Comparison of ENCODE assay signal across 9 cellular contexts in the genomic region with DNA sequence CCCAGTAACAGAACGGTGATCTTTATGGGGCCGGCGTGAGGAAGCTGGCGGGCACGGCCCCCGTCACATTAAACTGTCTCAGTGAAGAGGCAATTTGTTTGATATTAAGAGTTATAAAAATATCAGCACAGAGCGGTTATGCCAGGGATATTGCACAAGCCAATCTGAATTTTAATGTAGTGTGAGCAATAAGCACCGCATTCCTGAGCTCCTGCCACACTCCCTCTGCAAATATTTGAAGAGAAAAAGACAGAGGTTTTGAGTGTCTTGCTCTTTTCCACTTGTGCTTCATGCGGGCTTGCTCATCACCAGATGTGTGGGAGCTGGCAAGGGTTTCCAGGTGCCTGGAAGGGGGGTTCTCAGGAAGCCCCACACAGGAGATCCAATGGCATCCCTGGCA. TPM values are rescaled to one million over a fixed set of nuclear protein-coding genes. Genes with fewer than 3 reads are reported as not detected.
A peak's percentile ranks its signal among the peaks of the same experiment; 100 is the strongest.
DNase-seq lines count a peak whose midpoint lies in the region; ATAC-seq and TF ChIP-seq lines count a peak whose summit lies in the region.
"Not testable (repeated sequence)": the region's sequence is repeated elsewhere in the genome, so short reads cannot be mapped to it uniquely, and the experiment has no call there.
"Had no signal": no experiment of that assay in that cellular context is flagged by ENCODE, and none has a peak within 500 bp of the region (broad histone marks: within the 10 kb centered on the region; RNA-seq: fewer than 3 reads in every experiment).

No MANE protein-coding gene starts in this region.

- H3K27ac ChIP-seq in adrenal gland (peak overlapping the region in 4 of 5 donors; percentile 62 to 93 (median 76)), foreskin keratinocyte (peak overlapping the region; percentile 88), suprapubic skin (peak overlapping the region; percentile 81)

- CTCF ChIA-PET in AG04449 (lab: Yijun Ruan, JAX): interaction anchor here (1.1 kb wide), 1 partner anchor 80 kb away, joined by 3 read pairs; no protein-coding TSS in a partner anchor

- H3K4me3 ChIP-seq in AG04449 (ENCODE audit: low read depth, low read length); adrenal gland; epithelial cell of esophagus (ENCODE audit: low read length); mucosa of descending colon; suprapubic skin: not testable (repeated sequence)

- H3K36me3 ChIP-seq in adrenal gland (replicated peaks in 1 of 2); mucosa of descending colon (ENCODE audit: low read depth); suprapubic skin: not testable (repeated sequence)

- POLR2A ChIA-PET in AG04449 (lab: Yijun Ruan, JAX): interaction anchor here (0.7 kb wide), 1 partner anchor 45 kb away, joined by 3 read pairs; no protein-coding TSS in a partner anchor

- not testable (repeated sequence) for H3K27me3 ChIP-seq in adrenal gland, foreskin keratinocyte, suprapubic skin

- ATAC-seq in foreskin keratinocyte (peak; percentile 44), mucosa of descending colon (peak; percentile 45)

- 53 to 69% (median 59%) methylated on average over 9 of the region's 9 CpGs for WGBS in adrenal gland, 4 donors
- WGBS in suprapubic skin: 28% methylated on average over 9 of the region's 9 CpGs

- H3K9me3 ChIP-seq in adrenal gland (replicated peaks in 1 of 3); mucosa of descending colon; suprapubic skin: not testable (repeated sequence)

- TF ChIP-seq CTCF in AG04449 (IDR thresholded peaks at IDR 0.05; ENCODE audit: insufficient read depth, low read length, missing control alignments); adrenal gland (IDR thresholded peaks at IDR 0.05); epithelial cell of esophagus (IDR thresholded peaks at IDR 0.05; ENCODE audit: insufficient read depth, low read depth, low read length, missing control alignments); foreskin keratinocyte (conservative IDR thresholded peaks at IDR 0.05); mucosa of descending colon (IDR thresholded peaks at IDR 0.05); suprapubic skin (IDR thresholded peaks at IDR 0.05): not testable (repeated sequence)

- TF ChIP-seq POLR2A in adrenal gland (IDR thresholded peaks at IDR 0.05); suprapubic skin (IDR thresholded peaks at IDR 0.05): not testable (repeated sequence)

- intact Hi-C loops in adrenal gland (cut with DNase I); mucosa of descending colon (cut with DNase I, micrococcal nuclease): not testable (repeated sequence)

- peaks cover 21 to 37% of the 10 kb centered on the region in 2 donors for H3K4me1 ChIP-seq in adrenal gland (replicated peaks in 1 of 2)
- H3K4me1 ChIP-seq in foreskin keratinocyte: peaks cover 37% of the 10 kb centered on the region
- H3K4me1 ChIP-seq in mucosa of descending colon (ENCODE audit: low read depth): not testable (repeated sequence)
- peaks cover 49% of the 10 kb centered on the region for H3K4me1 ChIP-seq in suprapubic skin

- DNase-seq in AG04449 (ENCODE audit: low read depth, low spot score) (peak; percentile 34), ELR (ENCODE audit: low read depth) (peak; percentile 46), NCI-H226 (peak; percentile 92), adrenal gland (peak in 6 of 7 donors; percentile 33 to 64 (median 50)), epithelial cell of esophagus (ENCODE audit: low read depth) (peak; percentile 83), foreskin keratinocyte (peak; percentile 87 to 91)
- not testable (repeated sequence) for DNase-seq in mucosa of descending colon; suprapubic skin (ENCODE audit: low spot score in 2 of 2)

- TF ChIP-seq EP300 in suprapubic skin (IDR thresholded peaks at IDR 0.05): not testable (repeated sequence)

RNA-seq across cellular contexts. Expression of a gene that starts 50.3 kb away (rescaled TPM):
- total RNA-seq in adrenal gland (10 to 100 TPM in 6 of 8 donors, 1 to 10 TPM in 2; 5.1 to 72.3 (median 14.5) TPM), foreskin keratinocyte (5.6 and 7.0 TPM in 2 replicates), mucosa of descending colon (1 to 10 TPM in 2 of 3 donors, under 1 TPM in 1; 0.82 to 6.2 (median 4.8) TPM), suprapubic skin (1 to 10 TPM; 2.3 to 7.7 (median 5.6) TPM)
- polyA plus RNA-seq in adrenal gland (10 to 100 TPM in 1 of 3 donors, 1 to 10 TPM in 2; 5.6 to 13.3 (median 6.7) TPM), foreskin keratinocyte (4.5 and 5.7 TPM in 2 replicates)
- total RNA-seq: cerebellum had no signal
